In the genomic region with DNA sequence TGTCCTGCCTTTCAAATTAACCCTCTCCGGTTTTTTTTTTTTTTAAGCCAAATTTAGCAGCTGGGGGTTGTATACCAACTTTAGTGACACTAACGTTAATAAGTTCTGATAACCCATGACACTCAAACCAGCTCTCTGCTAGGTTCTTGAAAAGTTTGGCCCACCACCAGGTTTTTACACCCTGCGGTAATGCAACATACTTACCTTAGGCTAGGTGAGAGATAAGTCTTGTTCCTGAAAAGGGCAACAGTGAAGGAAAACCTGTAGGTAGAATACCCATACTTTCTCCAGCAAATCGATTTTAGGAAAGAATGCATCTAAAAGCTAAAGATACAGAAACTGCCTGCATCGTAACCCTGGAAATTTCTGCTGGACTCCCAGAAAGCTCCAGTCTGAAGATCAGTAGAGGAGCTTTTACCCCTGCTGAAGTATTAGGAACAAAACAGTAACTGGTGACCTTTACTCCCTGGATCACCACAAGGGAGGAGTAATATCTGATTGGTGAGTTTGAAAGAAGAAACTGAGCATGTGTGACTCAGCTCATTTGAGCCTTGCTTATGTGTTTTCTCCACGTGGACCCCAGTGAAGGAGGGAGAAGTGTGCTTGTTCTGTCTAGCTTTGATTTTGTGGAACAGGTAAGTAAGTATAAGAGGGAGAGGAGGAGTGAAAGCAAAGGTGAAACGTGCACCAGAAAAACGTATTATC, we compare ENCODE assay signal across 11 cellular contexts. TPM values are rescaled to one million over a fixed set of nuclear protein-coding genes. Genes with fewer than 3 reads are reported as not detected.
DNase-seq lines count a peak whose midpoint lies in the region; ATAC-seq and TF ChIP-seq lines count a peak whose summit lies in the region.
"Had no signal": no experiment of that assay in that cellular context is flagged by ENCODE, and none has a peak within 500 bp of the region (broad histone marks: within the 10 kb centered on the region; RNA-seq: fewer than 3 reads in every experiment).

No MANE protein-coding gene starts in this region.

- ATAC-seq in activated CD8-positive, alpha-beta T cell treated with anti-CD3 and anti-CD28 coated beads for 36 hours = peak; percentile 80
- no peak for ATAC-seq in activated CD8-positive, alpha-beta T cell treated with anti-CD3 and anti-CD28 coated beads, Interleukin-2, amount 10 ng/mL, durations not matched to agents 7 days and 5 days

- POLR2A ChIA-PET in activated CD8-positive, alpha-beta T cell treated with anti-CD3 and anti-CD28 coated beads for 36 hours (lab: Charles Lee) = interaction anchor here (0.5 to 1.6 kb wide), 2 partner anchors 15 to 155 kb away, joined by 3 to 5 read pairs; a partner anchor contains a TSS
- POLR2A ChIA-PET in activated CD8-positive, alpha-beta T cell treated with anti-CD3 and anti-CD28 coated beads, Interleukin-2, amount 10 ng/mL, durations not matched to agents 7 days and 5 days (lab: Charles Lee) = interaction anchor here (1.3 kb wide), 1 partner anchor 14 kb away, joined by 3 read pairs; no protein-coding TSS in a partner anchor

- H3K4me3 Mint-ChIP-seq in activated CD8-positive, alpha-beta T cell treated with anti-CD3 and anti-CD28 coated beads for 36 hours = peak overlapping the region; percentile 19
- no peak overlapping the region for H3K4me3 Mint-ChIP-seq in activated CD8-positive, alpha-beta T cell treated with anti-CD3 and anti-CD28 coated beads, Interleukin-2, amount 10 ng/mL, durations not matched to agents 7 days and 5 days

- H3K27me3 ChIP-seq in dorsolateral prefrontal cortex = no peaks in the 10 kb centered on the region
- H3K27me3 ChIP-seq: testis had no signal

- DNase-seq in activated CD8-positive, alpha-beta T cell treated with anti-CD3 and anti-CD28 coated beads for 36 hours = no peak
- DNase-seq in activated CD8-positive, alpha-beta T cell treated with anti-CD3 and anti-CD28 coated beads, Interleukin-2, amount 10 ng/mL, durations not matched to agents 7 days and 5 days = no peak
- DNase-seq in NB4 (ENCODE audit: low read depth) (peak; percentile 34), epithelial cell of esophagus (ENCODE audit: low read depth) (peak; percentile 5), renal cortical epithelial cell (ENCODE audit: low read depth) (peak; percentile 64), dorsolateral prefrontal cortex (no peak), DMS153 treated with DMSO at 0.1 percent for 48 hours (lab: John Stamatoyannopoulos, UW; ENCODE audit: unreplicated experiment) (no peak)
- no peak for DNase-seq in activated effector memory CD4-positive, alpha-beta T cell treated with anti-CD3 and anti-CD28 coated beads, Interleukin-2, amount 50 U/mL, for 16 hours
- DNase-seq: activated gamma-delta T cell, RPMI8226, testis had no signal

- CTCF ChIA-PET in activated CD8-positive, alpha-beta T cell treated with anti-CD3 and anti-CD28 coated beads for 36 hours (lab: Charles Lee) = interaction anchor here (0.9 kb wide), 1 partner anchor 151 kb away, joined by 3 read pairs; no protein-coding TSS in a partner anchor
- CTCF ChIA-PET in activated CD8-positive, alpha-beta T cell treated with anti-CD3 and anti-CD28 coated beads, Interleukin-2, amount 10 ng/mL, durations not matched to agents 7 days and 5 days (lab: Charles Lee) = interaction anchor here (0.6 to 2.4 kb wide), 5 partner anchors 9 to 156 kb away, joined by 3 to 9 read pairs (median 4); no protein-coding TSS in a partner anchor

- no peaks in the 10 kb centered on the region for H3K9me3 Mint-ChIP-seq in activated CD8-positive, alpha-beta T cell treated with anti-CD3 and anti-CD28 coated beads for 36 hours
- H3K9me3 Mint-ChIP-seq in activated CD8-positive, alpha-beta T cell treated with anti-CD3 and anti-CD28 coated beads, Interleukin-2, amount 10 ng/mL, durations not matched to agents 7 days and 5 days (ENCODE audit: insufficient read depth) = no peaks in the 10 kb centered on the region

- peaks cover 22% of the 10 kb centered on the region for H3K4me1 Mint-ChIP-seq in activated CD8-positive, alpha-beta T cell treated with anti-CD3 and anti-CD28 coated beads for 36 hours (ENCODE audit: low read depth)
- peaks cover 3% of the 10 kb centered on the region for H3K4me1 Mint-ChIP-seq in activated CD8-positive, alpha-beta T cell treated with anti-CD3 and anti-CD28 coated beads, Interleukin-2, amount 10 ng/mL, durations not matched to agents 7 days and 5 days (ENCODE audit: low read depth)

- H3K27ac Mint-ChIP-seq in activated CD8-positive, alpha-beta T cell treated with anti-CD3 and anti-CD28 coated beads for 36 hours = peak overlapping the region; percentile 79
- no peak overlapping the region for H3K27ac Mint-ChIP-seq in activated CD8-positive, alpha-beta T cell treated with anti-CD3 and anti-CD28 coated beads, Interleukin-2, amount 10 ng/mL, durations not matched to agents 7 days and 5 days

- TF ChIP-seq POLR2A in NB4 (IDR thresholded peaks at IDR 0.05; ENCODE audit: extremely low read depth, insufficient read length) = no peak

- intact Hi-C loops in activated CD8-positive, alpha-beta T cell treated with anti-CD3 and anti-CD28 coated beads for 36 hours (cut with micrococcal nuclease) = no loop called here
- intact Hi-C loops in dorsolateral prefrontal cortex (cut with DNase I) = no loop called here

- no peaks in the 10 kb centered on the region for H3K27me3 Mint-ChIP-seq in activated CD8-positive, alpha-beta T cell treated with anti-CD3 and anti-CD28 coated beads for 36 hours
- H3K27me3 Mint-ChIP-seq in activated CD8-positive, alpha-beta T cell treated with anti-CD3 and anti-CD28 coated beads, Interleukin-2, amount 10 ng/mL, durations not matched to agents 7 days and 5 days (ENCODE audit: low read depth) = no peaks in the 10 kb centered on the region

- H3K27ac ChIP-seq in dorsolateral prefrontal cortex = no peak overlapping the region
- H3K27ac ChIP-seq: testis had no signal

- H3K4me3 ChIP-seq in NB4 (ENCODE audit: low read depth, low read length) (no peak overlapping the region), epithelial cell of esophagus (ENCODE audit: low read length) (no peak overlapping the region), dorsolateral prefrontal cortex (no peak overlapping the region)
- H3K4me3 ChIP-seq: testis had no signal

- no peak for TF ChIP-seq CTCF in activated CD8-positive, alpha-beta T cell treated with anti-CD3 and anti-CD28 coated beads for 36 hours (IDR thresholded peaks at IDR 0.05)
- TF ChIP-seq CTCF in NB4 (IDR thresholded peaks at IDR 0.05; ENCODE audit: low read depth, low read length) (no peak), epithelial cell of esophagus (IDR thresholded peaks at IDR 0.05; ENCODE audit: insufficient read depth, low read depth, low read length, missing control alignments) (no peak), dorsolateral prefrontal cortex (IDR thresholded peaks at IDR 0.05 in 54 of 56, conservative IDR thresholded peaks at IDR 0.05 in 2 of 56; ENCODE audit: low read depth in 1 of 56, partially characterized antibody in 56 of 56) (no peak)

- H3K36me3 Mint-ChIP-seq in activated CD8-positive, alpha-beta T cell treated with anti-CD3 and anti-CD28 coated beads for 36 hours (ENCODE audit: low read depth) = peaks cover 32% of the 10 kb centered on the region
- H3K36me3 Mint-ChIP-seq in activated CD8-positive, alpha-beta T cell treated with anti-CD3 and anti-CD28 coated beads, Interleukin-2, amount 10 ng/mL, durations not matched to agents 7 days and 5 days (ENCODE audit: low read depth) = peaks cover 22% of the 10 kb centered on the region

RNA-seq across cellular contexts. Expression of a gene that starts 34.4 kb away (rescaled TPM):
- 10 to 100 TPM; 25.7 to 26.8 TPM for total RNA-seq in activated CD8-positive, alpha-beta T cell treated with anti-CD3 and anti-CD28 coated beads for 36 hours
- total RNA-seq in activated CD8-positive, alpha-beta T cell treated with anti-CD3 and anti-CD28 coated beads, Interleukin-2, amount 10 ng/mL, durations not matched to agents 7 days and 5 days = 10 to 100 TPM; 14.7 to 15.5 TPM
- total RNA-seq in renal cortical epithelial cell (22.7 and 23.8 TPM in 2 replicates), dorsolateral prefrontal cortex (10 to 100 TPM in 107 of 120 experiments, 1 to 10 TPM in 13; 7.4 to 18.5 (median 12.7) TPM)

Comparison
In these comparisons a context has a peak if more than half of its experiments do, and no peak if none do; other contexts are left out.
1. DNase-seq: peak in NB4 (single experiment), epithelial cell of esophagus (single experiment) and renal cortical epithelial cell (single experiment); none in activated CD8-positive, alpha-beta T cell treated with anti-CD3 and anti-CD28 coated beads for 36 hours (single experiment), activated CD8-positive, alpha-beta T cell treated with anti-CD3 and anti-CD28 coated beads, Interleukin-2, amount 10 ng/mL, durations not matched to agents 7 days and 5 days (single experiment), dorsolateral prefrontal cortex (0 of 10), activated effector memory CD4-positive, alpha-beta T cell treated with anti-CD3 and anti-CD28 coated beads, Interleukin-2, amount 50 U/mL, for 16 hours (single experiment) and DMS153 treated with DMSO at 0.1 percent for 48 hours (single experiment).